Comparison of ENCODE assay signal across 9 cellular contexts in the genomic region with DNA sequence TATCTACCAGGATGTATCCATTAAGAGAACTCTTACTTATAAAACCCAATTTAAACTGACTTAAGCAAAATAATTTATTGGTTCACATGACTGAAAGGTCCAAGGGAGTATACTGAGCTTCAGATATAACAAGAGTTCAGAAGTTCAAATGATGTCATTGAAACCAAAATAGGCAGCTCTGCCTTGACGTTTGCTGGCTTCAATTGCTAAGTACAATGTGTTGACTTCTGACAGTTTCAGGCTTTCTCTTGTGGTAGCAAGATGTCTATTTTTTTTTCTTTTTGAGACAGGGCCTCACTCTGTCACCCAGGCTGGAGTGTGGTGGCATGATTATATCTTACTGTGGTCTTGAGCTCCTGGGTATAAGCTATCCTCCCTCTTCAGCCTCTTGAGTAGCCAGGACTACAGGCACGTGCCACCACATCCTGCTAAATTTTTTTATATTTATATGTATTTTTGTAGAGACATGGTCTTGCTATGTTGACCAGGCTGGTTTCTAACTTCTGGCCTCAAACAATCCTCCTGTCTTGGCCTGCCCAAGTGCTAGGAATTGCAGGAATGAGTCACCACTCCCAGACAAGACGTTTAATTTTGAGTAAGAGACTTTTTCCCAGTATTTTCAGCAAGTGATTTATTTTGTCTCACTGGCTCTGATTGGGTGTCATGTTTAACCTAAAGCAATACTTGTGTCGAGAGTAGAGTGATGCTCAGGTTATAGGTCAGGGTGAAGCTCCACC.
DNase-seq lines count a peak whose midpoint lies in the region; ATAC-seq, FAIRE-seq and TF ChIP-seq lines count a peak whose summit lies in the region.
"Had no signal": no experiment of that assay in that cellular context is flagged by ENCODE, and none has a peak within 500 bp of the region (broad histone marks: within the 10 kb centered on the region; RNA-seq: fewer than 3 reads in every experiment).

No MANE protein-coding gene starts in this region.

- H3K9me3 ChIP-seq in astrocyte (ENCODE audit: insufficient read depth, low read depth, low read length) = peaks cover 2% of the 10 kb centered on the region

- H3K36me3 ChIP-seq in astrocyte (ENCODE audit: insufficient read depth, low read length) = no peaks in the 10 kb centered on the region

- FAIRE-seq in astrocyte (lab: Jason Lieb, UNC) = no peak

- no peak overlapping the region for H3K27ac Mint-ChIP-seq in astrocyte (ENCODE audit: unreplicated experiment)
- no peak overlapping the region for H3K27ac Mint-ChIP-seq in activated CD4-positive, alpha-beta memory T cell treated with anti-CD3 and anti-CD28 coated beads for 36 hours

- H3K27ac ChIP-seq in astrocyte (ENCODE audit: low read depth, low read length) = no peak overlapping the region

- no peaks in the 10 kb centered on the region for H3K79me2 ChIP-seq in astrocyte (ENCODE audit: insufficient read depth, low read length)

- CTCF ChIA-PET in activated CD4-positive, alpha-beta memory T cell treated with anti-CD3 and anti-CD28 coated beads for 36 hours (lab: Charles Lee) = no interaction called here

- peak; percentile 62 for ATAC-seq in GM19468 (IDR thresholded peaks at IDR 0.05; ENCODE audit: extremely low read depth, unreplicated experiment)
- peak; percentile 58 for ATAC-seq in HG03097 (IDR thresholded peaks at IDR 0.05; ENCODE audit: low FRiP score, unreplicated experiment)

- H3K9ac ChIP-seq in astrocyte (ENCODE audit: low read length) = no peak overlapping the region

- TF ChIP-seq CTCF in GM10266 (IDR thresholded peaks at IDR 0.05; ENCODE audit: control insufficient read depth, insufficient read depth, low read depth, missing control alignments) (no peak), astrocyte (IDR thresholded peaks at IDR 0.05; ENCODE audit: insufficient read depth, low read depth, low read length) (no peak)

- intact Hi-C loops in activated CD4-positive, alpha-beta memory T cell treated with anti-CD3 and anti-CD28 coated beads for 36 hours (cut with micrococcal nuclease) = no loop called here

- POLR2A ChIA-PET in activated CD4-positive, alpha-beta memory T cell treated with anti-CD3 and anti-CD28 coated beads for 36 hours (lab: Charles Lee) = no interaction called here

- no peaks in the 10 kb centered on the region for H4K20me1 ChIP-seq in astrocyte (ENCODE audit: insufficient read depth, low read length)

- H3K4me3 Mint-ChIP-seq in astrocyte (ENCODE audit: unreplicated experiment) = no peak overlapping the region
- no peak overlapping the region for H3K4me3 Mint-ChIP-seq in activated CD4-positive, alpha-beta memory T cell treated with anti-CD3 and anti-CD28 coated beads for 36 hours

- no peaks in the 10 kb centered on the region for H3K27me3 Mint-ChIP-seq in astrocyte (ENCODE audit: low read depth, unreplicated experiment)
- peaks cover 3% of the 10 kb centered on the region for H3K27me3 Mint-ChIP-seq in activated CD4-positive, alpha-beta memory T cell treated with anti-CD3 and anti-CD28 coated beads for 36 hours

- no peaks in the 10 kb centered on the region for H3K27me3 ChIP-seq in astrocyte (ENCODE audit: insufficient read depth, low read length)

- H3K4me2 ChIP-seq in astrocyte (ENCODE audit: low read length) = no peak overlapping the region

- peaks cover 4% of the 10 kb centered on the region for H3K4me1 Mint-ChIP-seq in astrocyte (ENCODE audit: low read depth, unreplicated experiment)
- H3K4me1 Mint-ChIP-seq in activated CD4-positive, alpha-beta memory T cell treated with anti-CD3 and anti-CD28 coated beads for 36 hours (ENCODE audit: low read depth) = no peaks in the 10 kb centered on the region

- no peak overlapping the region for H2AFZ ChIP-seq in astrocyte (ENCODE audit: low read depth, low read length)

- DNase-seq in GM10266 (ENCODE audit: extremely low spot score) (peak; percentile 32), astrocyte (ENCODE audit: low read depth) (peak; percentile 14), epidermal melanocyte (ENCODE audit: insufficient read length, low spot score) (no peak), COLO668 (lab: John Stamatoyannopoulos, UW; ENCODE audit: unreplicated experiment) (no peak)
- no peak for DNase-seq in activated CD4-positive, alpha-beta memory T cell treated with anti-CD3 and anti-CD28 coated beads for 36 hours
- DNase-seq in activated CD8-positive, alpha-beta memory T cell treated with anti-CD3 and anti-CD28 coated beads for 24 hours = no peak
- DNase-seq: cortex of kidney had no signal

- H3K4me3 ChIP-seq in astrocyte (ENCODE audit: insufficient read depth, low read depth, low read length) = no peak overlapping the region

- no peaks in the 10 kb centered on the region for H3K36me3 Mint-ChIP-seq in astrocyte (ENCODE audit: low read depth, unreplicated experiment)
- no peaks in the 10 kb centered on the region for H3K36me3 Mint-ChIP-seq in activated CD4-positive, alpha-beta memory T cell treated with anti-CD3 and anti-CD28 coated beads for 36 hours

- H3K9me3 Mint-ChIP-seq in astrocyte (ENCODE audit: unreplicated experiment) = no peaks in the 10 kb centered on the region
- H3K9me3 Mint-ChIP-seq in activated CD4-positive, alpha-beta memory T cell treated with anti-CD3 and anti-CD28 coated beads for 36 hours = no peaks in the 10 kb centered on the region

- no peaks in the 10 kb centered on the region for H3K4me1 ChIP-seq in astrocyte (ENCODE audit: insufficient read depth, low read length)

Comparison
In these comparisons a context has a peak if more than half of its experiments do, and no peak if none do; other contexts are left out.
1. DNase-seq: peak in GM10266 (single experiment) and astrocyte (single experiment); none in epidermal melanocyte (single experiment), activated CD4-positive, alpha-beta memory T cell treated with anti-CD3 and anti-CD28 coated beads for 36 hours (single experiment), COLO668 (single experiment) and activated CD8-positive, alpha-beta memory T cell treated with anti-CD3 and anti-CD28 coated beads for 24 hours (single experiment).